ENCODE assay signal across 24 cellular contexts in genomic region chr1:9228589-9228988, GRCh38.
A peak's percentile ranks its signal among the peaks of the same experiment; 100 is the strongest.
DNase-seq lines count a peak whose midpoint lies in the region; TF ChIP-seq lines count a peak whose summit lies in the region.
"Had no signal": no experiment of that assay in that cellular context is flagged by ENCODE, and none has a peak within 500 bp of the region (broad histone marks: within the 10 kb centered on the region; RNA-seq: fewer than 3 reads in every experiment).

No MANE protein-coding gene starts in this region.

- H3K27me3 ChIP-seq in neutrophil: no peaks in the 10 kb centered on the region

- no peak overlapping the region for H3K4me3 ChIP-seq in neutrophil (ENCODE audit: low read depth in 1 of 2, low read length in 1 of 2)
- H3K4me3 ChIP-seq: GM23338, spleen had no signal

- POLR2A ChIA-PET in RWPE1 (lab: Yijun Ruan, JAX; ENCODE audit: low non-redundant PET): no interaction called here

- H3K27ac Mint-ChIP-seq in T-helper 2 cell treated with Interferon-gamma antibody and Interleukin-4, amounts not matched to agents 5 μg/mL and 100 μg/mL, for 36 hours: no peak overlapping the region
- H3K27ac Mint-ChIP-seq: activated CD8-positive, alpha-beta memory T cell treated with anti-CD3 and anti-CD28 coated beads, Interleukin-2, amount 10 ng/mL, durations not matched to agents 7 days and 5 days; B cell; GM23338; naive B cell had no signal

- H3K9me3 Mint-ChIP-seq in T-helper 2 cell treated with Interferon-gamma antibody and Interleukin-4, amounts not matched to agents 5 μg/mL and 100 μg/mL, for 36 hours: no peaks in the 10 kb centered on the region

- peaks cover 5% of the 10 kb centered on the region for H3K27me3 Mint-ChIP-seq in T-helper 2 cell treated with Interferon-gamma antibody and Interleukin-4, amounts not matched to agents 5 μg/mL and 100 μg/mL, for 36 hours (ENCODE audit: low read depth)

- no peaks in the 10 kb centered on the region for H3K36me3 Mint-ChIP-seq in T-helper 2 cell treated with Interferon-gamma antibody and Interleukin-4, amounts not matched to agents 5 μg/mL and 100 μg/mL, for 36 hours (ENCODE audit: low read depth)
- H3K36me3 Mint-ChIP-seq: activated CD8-positive, alpha-beta memory T cell treated with anti-CD3 and anti-CD28 coated beads, Interleukin-2, amount 10 ng/mL, durations not matched to agents 7 days and 5 days had no signal

- H3K4me1 ChIP-seq in neutrophil (ENCODE audit: control insufficient read depth in 1 of 2, insufficient read depth in 1 of 2, low read depth in 1 of 2, low read length in 1 of 2): peaks cover 48 to 58% of the 10 kb centered on the region in 2 experiments

- H3K27ac ChIP-seq in RWPE1: peak overlapping the region; percentile 39; the same call in 1 of the 2 replicates
- H3K27ac ChIP-seq in neutrophil: peak overlapping the region; percentile 54
- H3K27ac ChIP-seq: KMS-11 had no signal

- H3K4me3 Mint-ChIP-seq in T-helper 2 cell treated with Interferon-gamma antibody and Interleukin-4, amounts not matched to agents 5 μg/mL and 100 μg/mL, for 36 hours: no peak overlapping the region
- H3K4me3 Mint-ChIP-seq: activated CD8-positive, alpha-beta memory T cell treated with anti-CD3 and anti-CD28 coated beads, Interleukin-2, amount 10 ng/mL, durations not matched to agents 7 days and 5 days; B cell; GM23338 had no signal

- no peaks in the 10 kb centered on the region for H3K9me3 ChIP-seq in neutrophil

- H3K4me1 Mint-ChIP-seq in T-helper 2 cell treated with Interferon-gamma antibody and Interleukin-4, amounts not matched to agents 5 μg/mL and 100 μg/mL, for 36 hours (ENCODE audit: low read depth): peaks cover 2% of the 10 kb centered on the region

- no peaks in the 10 kb centered on the region for H3K36me3 ChIP-seq in neutrophil
- H3K36me3 ChIP-seq: spleen had no signal

- peak; percentile 34 for DNase-seq in T-helper 2 cell treated with Interferon-gamma antibody and Interleukin-4, amounts not matched to agents 5 μg/mL and 100 μg/mL, for 36 hours (ENCODE audit: low spot score)
- DNase-seq in T-helper 2 cell (no peak), RWPE1 (ENCODE audit: low spot score) (peak; percentile 13), anterior cingulate cortex (lab: John Stamatoyannopoulos, UW) (no peak), DMS53 (lab: John Stamatoyannopoulos, UW) (no peak)
- DNase-seq in stimulated activated CD4-positive, alpha-beta T cell treated with anti-CD3 and anti-CD28 coated beads, Interleukin-15, amount 100 ng/mL, for 24 hours: peak; percentile 22
- DNase-seq in stimulated activated CD4-positive, alpha-beta T cell treated with anti-CD3 and anti-CD28 coated beads, Interleukin-2, amount 100 ng/mL, for 48 hours: no peak
- DNase-seq: activated CD8-positive, alpha-beta memory T cell treated with anti-CD3 and anti-CD28 coated beads, Interleukin-2, amount 10 ng/mL, durations not matched to agents 7 days and 5 days; amniotic stem cell; left cardiac atrium; mesendoderm; naive B cell; NCI-H1092; NCI-H187 treated with DMSO at 0.1 percent for 48 hours; NCI-H226; NCI-H774; retina; spleen; stimulated activated CD8-positive, alpha-beta memory T cell treated with anti-CD3 and anti-CD28 coated beads, Interleukin-4, amount 100 ng/mL, for 48 hours; T1000 had no signal

- CTCF ChIA-PET in RWPE1 (lab: Yijun Ruan, JAX): no interaction called here

- TF ChIP-seq CTCF in RWPE1 (conservative IDR thresholded peaks at IDR 0.05; ENCODE audit: low read depth): no peak
- no peak for TF ChIP-seq CTCF in neutrophil (IDR thresholded peaks at IDR 0.05)

Comparison
In these comparisons a context has a peak if more than half of its experiments do, and no peak if none do; other contexts are left out.
1. DNase-seq: peak in T-helper 2 cell treated with Interferon-gamma antibody and Interleukin-4, amounts not matched to agents 5 μg/mL and 100 μg/mL, for 36 hours (single experiment), stimulated activated CD4-positive, alpha-beta T cell treated with anti-CD3 and anti-CD28 coated beads, Interleukin-15, amount 100 ng/mL, for 24 hours (single experiment) and RWPE1 (single experiment); none in T-helper 2 cell (0 of 5), stimulated activated CD4-positive, alpha-beta T cell treated with anti-CD3 and anti-CD28 coated beads, Interleukin-2, amount 100 ng/mL, for 48 hours (0 of 2), anterior cingulate cortex (0 of 58) and DMS53 (single experiment).